8 cellular contexts compared by ENCODE assay signal in the genomic region with DNA sequence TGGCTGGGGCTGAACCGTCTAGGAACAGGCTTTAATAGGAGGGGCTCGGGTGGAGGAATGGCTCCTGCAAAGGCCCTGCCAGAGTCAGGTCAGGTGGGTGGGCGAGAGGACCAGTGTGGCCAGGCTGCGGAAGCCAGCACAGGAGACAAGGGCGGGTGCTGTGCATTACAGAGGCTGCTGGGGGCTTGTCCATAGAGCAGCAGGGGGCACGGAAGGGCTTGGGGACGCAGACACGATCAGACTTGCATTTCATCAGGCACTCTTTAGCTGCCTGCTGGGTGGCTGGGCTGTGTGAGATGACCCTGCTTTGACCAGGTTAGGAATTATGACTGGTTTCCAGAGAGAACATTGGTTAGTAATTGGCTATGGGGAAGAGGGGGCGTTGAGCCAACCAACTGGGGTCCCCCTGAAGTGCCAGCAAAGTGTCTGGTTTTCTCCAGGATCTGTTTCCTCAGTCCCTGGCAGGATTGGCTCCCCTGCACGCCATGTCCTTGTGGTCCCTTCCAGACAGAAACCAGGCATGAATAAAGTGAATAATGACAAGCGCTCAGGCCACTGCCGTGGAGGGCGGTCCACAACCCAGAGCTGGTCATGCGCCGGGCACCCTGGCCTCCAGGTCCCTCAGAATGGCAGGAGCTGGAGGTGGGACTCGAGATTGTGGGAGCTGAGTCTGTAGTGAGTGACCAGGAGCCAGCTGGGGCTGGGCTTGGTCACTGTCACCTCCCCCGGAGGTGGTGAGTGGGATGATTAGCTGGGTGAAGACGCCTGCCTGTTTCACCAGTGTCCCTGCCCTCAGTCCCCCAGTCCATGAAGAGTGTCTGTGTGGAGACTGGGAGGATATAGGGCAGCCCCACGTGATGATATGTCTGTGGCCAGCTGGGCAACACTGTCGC. TPM values are rescaled to one million over a fixed set of nuclear protein-coding genes. Genes with fewer than 3 reads are reported as not detected.
DNase-seq lines count a peak whose midpoint lies in the region; ATAC-seq, FAIRE-seq and TF ChIP-seq lines count a peak whose summit lies in the region.
"Not testable (repeated sequence)": the region's sequence is repeated elsewhere in the genome, so short reads cannot be mapped to it uniquely, and the experiment has no call there.

No MANE protein-coding gene starts in this region.

- TF ChIP-seq CTCF in RWPE2 (IDR thresholded peaks at IDR 0.05; ENCODE audit: poor library complexity, severe bottlenecking); H1 (IDR thresholded peaks at IDR 0.05; ENCODE audit: control extremely low read depth in 1 of 3, insufficient read depth in 1 of 3, low read depth in 1 of 3, low read length in 3 of 3); neural crest cell (conservative IDR thresholded peaks at IDR 0.05): not testable (repeated sequence)

- peak overlapping the region; percentile 86 to 97 (median 95) for H3K4me3 ChIP-seq in BLaER1 treated with 17β-estradiol and CSF1 and Interleukin-3, amounts not matched to agents 10 nM and 100 nM
- peak overlapping the region; percentile 53 for H3K4me3 ChIP-seq in RWPE2 (ENCODE audit: severe bottlenecking)
- H3K4me3 ChIP-seq in H1 (ENCODE audit: extremely low read depth in 1 of 4, insufficient read depth in 2 of 4, low read depth in 3 of 4, low read length in 4 of 4) = peak overlapping the region; percentile 71 to 98 (median 84)
- H3K4me3 ChIP-seq in iPS-18c (ENCODE audit: insufficient read depth, low read depth, low read length) = peak overlapping the region; percentile 90

- H3K18ac ChIP-seq in H1 (ENCODE audit: extremely low read depth, low read length) = peak overlapping the region; percentile 52; the same call in 1 of the 2 replicates

- H3K27me3 ChIP-seq in BLaER1 treated with 17β-estradiol and CSF1 and Interleukin-3, amounts not matched to agents 10 nM and 100 nM; RWPE2 (ENCODE audit: insufficient read depth, poor library complexity, severe bottlenecking); H1 (replicated peaks in 1 of 4; ENCODE audit: control insufficient read depth in 3 of 4, extremely low read depth in 1 of 4, insufficient read depth in 3 of 4, low read length in 3 of 4): not testable (repeated sequence)

- H3K79me2 ChIP-seq in H1 (ENCODE audit: control insufficient read depth in 1 of 2, insufficient read depth in 2 of 2, low read length in 2 of 2) = not testable (repeated sequence)

- not testable (repeated sequence) for H3K36me3 ChIP-seq in BLaER1 treated with 17β-estradiol and CSF1 and Interleukin-3, amounts not matched to agents 10 nM and 100 nM; RWPE2 (ENCODE audit: low read depth); H1 (ENCODE audit: control insufficient read depth in 2 of 4, insufficient read depth in 4 of 4, low read length in 3 of 4)

- POLR2A ChIA-PET in H1 (lab: Charles Lee; ENCODE audit: partially characterized antibody) = interaction anchor here (0.8 to 1.4 kb wide), 2 partner anchors 84 to 591 kb away, joined by 3 read pairs; no protein-coding TSS in a partner anchor

- H2BK20ac ChIP-seq in H1 (ENCODE audit: low read length) = not testable (repeated sequence)

- not testable (repeated sequence) for H2AFZ ChIP-seq in H1 (ENCODE audit: low read length)

- not testable (repeated sequence) for H3K23me2 ChIP-seq in H1 (ENCODE audit: low read depth, low read length)

- not testable (repeated sequence) for FAIRE-seq in H1 (lab: Jason Lieb, UNC)

- H3K23ac ChIP-seq in H1 (ENCODE audit: insufficient read length) = not testable (repeated sequence)

- not testable (repeated sequence) for H3K27me3 Mint-ChIP-seq in neural crest cell (ENCODE audit: low read depth)

- 63% methylated on average over 16 of the region's 20 CpGs; no CpG with 5 or more reads in 1 of the 2 experiments for WGBS in H1 (ENCODE audit: extremely low coverage in 1 of 2, insufficient coverage in 1 of 2, insufficient read length in 1 of 2, insufficient replicate concordance in 2 of 2, low coverage in 1 of 2, low lambda C conversion rate in 2 of 2, missing lambda C conversion rate in 1 of 2), 2 experiments

- peaks cover 8 to 29% (median 15%) of the 10 kb centered on the region in 11 experiments; a peak in 16 of 22 replicates for H4K20me1 ChIP-seq in BLaER1 treated with 17β-estradiol and CSF1 and Interleukin-3, amounts not matched to agents 10 nM and 100 nM
- not testable (repeated sequence) for H4K20me1 ChIP-seq in H1 (replicated peaks in 1 of 2; ENCODE audit: control insufficient read depth in 1 of 2, insufficient read depth in 2 of 2, low read length in 2 of 2)

- DNase-seq in RWPE2 (ENCODE audit: low spot score); H1 (ENCODE audit: low read depth in 1 of 2, low spot score in 2 of 2): not testable (repeated sequence)
- DNase-seq in activated naive CD4-positive, alpha-beta T cell treated with anti-CD3 and anti-CD28 coated beads, Interleukin-2, amount 50 U/mL, for 16 hours = peak; percentile 8
- peak; percentile 1 for DNase-seq in neural crest cell (ENCODE audit: low read depth, low spot score)
- DNase-seq in substantia nigra (lab: John Stamatoyannopoulos, UW) = peak in 1 of 49 donors; percentile 18

- not testable (repeated sequence) for H3K4ac ChIP-seq in H1 (replicated peaks; ENCODE audit: insufficient read length, low read depth, low read length)

- not testable (repeated sequence) for TF ChIP-seq RAD21 in H1 (IDR thresholded peaks at IDR 0.05 in 1 of 2, conservative IDR thresholded peaks at IDR 0.05 in 1 of 2; ENCODE audit: low read depth in 2 of 2, low read length in 2 of 2)

- H3K36me3 Mint-ChIP-seq in neural crest cell (ENCODE audit: low read depth) = not testable (repeated sequence)

- peaks cover 57 to 66% (median 63%) of the 10 kb centered on the region in 10 experiments for H3K4me1 ChIP-seq in BLaER1 treated with 17β-estradiol and CSF1 and Interleukin-3, amounts not matched to agents 10 nM and 100 nM
- H3K4me1 ChIP-seq in RWPE2 (ENCODE audit: insufficient read depth, poor library complexity, severe bottlenecking); H1 (replicated peaks in 1 of 4; ENCODE audit: control insufficient read depth in 3 of 4, insufficient read depth in 4 of 4, low read length in 3 of 4): not testable (repeated sequence)

- H2BK15ac ChIP-seq in H1 (ENCODE audit: low read length) = not testable (repeated sequence)

- H2BK12ac ChIP-seq in H1 (ENCODE audit: low read depth, low read length) = not testable (repeated sequence)

- peak overlapping the region; percentile 94 for H3K27ac Mint-ChIP-seq in neural crest cell (ENCODE audit: unreplicated experiment)

- H3K9me3 ChIP-seq in BLaER1 treated with 17β-estradiol and CSF1 and Interleukin-3, amounts not matched to agents 10 nM and 100 nM (replicated peaks in 1 of 11); RWPE2 (ENCODE audit: severe bottlenecking); H1 (ENCODE audit: insufficient read depth in 2 of 2, low read depth in 1 of 2, low read length in 1 of 2); iPS-18c (ENCODE audit: control insufficient read depth, insufficient read depth, low read length): not testable (repeated sequence)

- peak overlapping the region; percentile 85 to 96 (median 89) for H3K9ac ChIP-seq in BLaER1 treated with 17β-estradiol and CSF1 and Interleukin-3, amounts not matched to agents 10 nM and 100 nM
- peak overlapping the region in 3 of 4 experiments; percentile 51 to 68 (median 62); a peak in 6 of 7 replicates for H3K9ac ChIP-seq in H1 (replicated peaks in 1 of 4; ENCODE audit: extremely low read depth in 1 of 4, low read depth in 3 of 4, low read length in 3 of 4)

- H4K91ac ChIP-seq in H1 (replicated peaks; ENCODE audit: insufficient read length, low read length) = not testable (repeated sequence)

- peak overlapping the region; percentile 92 to 99 (median 98) for H3K4me2 ChIP-seq in BLaER1 treated with 17β-estradiol and CSF1 and Interleukin-3, amounts not matched to agents 10 nM and 100 nM
- H3K4me2 ChIP-seq in H1 (ENCODE audit: insufficient read depth in 1 of 2, low read depth in 2 of 2, low read length in 2 of 2) = peak overlapping the region; percentile 84 to 86

- TF ChIP-seq EP300 in H1 (IDR thresholded peaks at IDR 0.05; ENCODE audit: borderline replicate concordance in 1 of 2, low read depth in 2 of 2, low read length in 2 of 2) = not testable (repeated sequence)

- not testable (repeated sequence) for H4K8ac ChIP-seq in H1 (ENCODE audit: extremely low read depth, insufficient read depth, low read length)

- H4K5ac ChIP-seq in H1 (ENCODE audit: insufficient read length, low read depth, low read length) = not testable (repeated sequence)

- ATAC-seq in HG02642 (IDR thresholded peaks at IDR 0.05; ENCODE audit: poor library complexity, unreplicated experiment) (peak; percentile 9), RWPE2 (ENCODE audit: low read depth) (peak; percentile 7; the same call in 1 of the 3 replicates)

- not testable (repeated sequence) for H3K14ac ChIP-seq in H1 (ENCODE audit: insufficient read length)

- not testable (repeated sequence) for H3K79me1 ChIP-seq in H1 (ENCODE audit: low read depth, low read length)

- peak overlapping the region; percentile 92 for H3K4me3 Mint-ChIP-seq in neural crest cell

- peaks cover 42% of the 10 kb centered on the region for H3K4me1 Mint-ChIP-seq in neural crest cell

- H2AK5ac ChIP-seq in H1 (ENCODE audit: low read depth, low read length) = not testable (repeated sequence)

- H3K9me3 Mint-ChIP-seq in neural crest cell = not testable (repeated sequence)

- not testable (repeated sequence) for H2BK120ac ChIP-seq in H1 (replicated peaks; ENCODE audit: low read depth, low read length)

- peak overlapping the region; percentile 76 to 91 (median 81) for H3K27ac ChIP-seq in BLaER1 treated with 17β-estradiol and CSF1 and Interleukin-3, amounts not matched to agents 10 nM and 100 nM
- H3K27ac ChIP-seq in RWPE2 (ENCODE audit: poor library complexity, severe bottlenecking) = peak overlapping the region; percentile 39
- not testable (repeated sequence) for H3K27ac ChIP-seq in H1 (ENCODE audit: low read depth, low read length)
- H3K27ac ChIP-seq in substantia nigra (ENCODE audit: low read depth, low read length, poor library complexity, severe bottlenecking) = peak overlapping the region; percentile 85

- H2BK5ac ChIP-seq in H1 (ENCODE audit: low read depth, low read length) = not testable (repeated sequence)

- CTCF ChIA-PET in H1 (lab: Charles Lee; ENCODE audit: partially characterized antibody) = interaction anchor here (0.8 to 1.8 kb wide), 3 partner anchors 16 to 174 kb away, joined by 3 to 4 read pairs (median 3); no protein-coding TSS in a partner anchor

- not testable (repeated sequence) for H3K56ac ChIP-seq in H1 (replicated peaks; ENCODE audit: insufficient read length, low read depth, low read length)

- not testable (repeated sequence) for TF ChIP-seq POLR2A in H1 (IDR thresholded peaks at IDR 0.05; ENCODE audit: control extremely low read depth in 1 of 2, low read depth in 2 of 2, low read length in 2 of 2)

RNA-seq across cellular contexts. Expression of a gene that starts 1.0 kb away (rescaled TPM):
- 41.9 and 43.6 TPM in 2 replicates for total RNA-seq in H1 (2021; fragmentation: NEBNext Ultra II Directional; extraction: Animal tissue kit (Norgen Biotek cat#: 25700))
- 72.6 and 93.5 TPM in 2 replicates for polyA plus RNA-seq in H1 (2011; rRNA removed)
- 82.8 TPM for polyA plus RNA-seq in H1 (2011; cell fraction: cytosol; rRNA removed)
- 56.9 TPM for polyA plus RNA-seq in H1 (2011; cell fraction: nucleus; rRNA removed)
- polyA plus RNA-seq in H1 (2012, experiment 1 of 2) = 26.0 to 54.5 TPM (median 49.4 TPM) in 4 replicates
- polyA plus RNA-seq in H1 (2012, experiment 2 of 2) = 59.2 TPM
- polyA plus RNA-seq in H1 (2013, experiment 1 of 2) = 26.6 TPM
- polyA plus RNA-seq in H1 (2013, experiment 2 of 2) = 25.1 TPM
- 12.0 and 15.2 TPM in 2 replicates for polyA minus RNA-seq in H1 (2011; rRNA and poly(A)+ RNA removed)
- polyA minus RNA-seq in H1 (2011; cell fraction: cytosol; rRNA and poly(A)+ RNA removed) = 18.9 TPM
- 16.5 TPM for polyA minus RNA-seq in H1 (2011; cell fraction: nucleus; rRNA and poly(A)+ RNA removed)
- 52.1 and 58.7 TPM in 2 replicates for total RNA-seq in neural crest cell

RNA-seq across cellular contexts. Expression of a gene that starts 52.8 kb away (rescaled TPM):
- total RNA-seq in H1 (2021; fragmentation: NEBNext Ultra II Directional; extraction: Animal tissue kit (Norgen Biotek cat#: 25700)) = 21.8 and 22.5 TPM in 2 replicates
- 41.3 and 51.5 TPM in 2 replicates for polyA plus RNA-seq in H1 (2011; rRNA removed)
- 24.6 TPM for polyA plus RNA-seq in H1 (2011; cell fraction: cytosol; rRNA removed)
- 24.0 TPM for polyA plus RNA-seq in H1 (2011; cell fraction: nucleus; rRNA removed)
- 11.0 to 25.6 TPM (median 23.1 TPM) in 4 replicates for polyA plus RNA-seq in H1 (2012, experiment 1 of 2)
- polyA plus RNA-seq in H1 (2012, experiment 2 of 2) = 19.1 TPM
- polyA plus RNA-seq in H1 (2013, experiment 1 of 2) = 30.2 TPM
- 29.2 TPM for polyA plus RNA-seq in H1 (2013, experiment 2 of 2)
- 10.5 and 13.6 TPM in 2 replicates for polyA minus RNA-seq in H1 (2011; rRNA and poly(A)+ RNA removed)
- 23.1 TPM for polyA minus RNA-seq in H1 (2011; cell fraction: cytosol; rRNA and poly(A)+ RNA removed)
- polyA minus RNA-seq in H1 (2011; cell fraction: nucleus; rRNA and poly(A)+ RNA removed) = 9.8 TPM
- 17.9 and 19.0 TPM in 2 replicates for total RNA-seq in neural crest cell
